ENCODE assay signal across 1 cellular context in genomic region chr10:78972947-78973900, GRCh38.
TF ChIP-seq lines count a peak whose summit lies in the region.

No MANE protein-coding gene starts in this region.

TF ChIP-seq in SK-N-SH, 30 proteins besides CTCF, POLR2A, EP300 and RAD21 (continued from another document):
- TF ChIP-seq PBX3 (IDR thresholded peaks at IDR 0.05) (peak; percentile 93), ZBTB33 (IDR thresholded peaks at IDR 0.05; ENCODE audit: borderline replicate concordance, low read depth) (no peak), GABPA (IDR thresholded peaks at IDR 0.05; ENCODE audit: low read depth) (0 out of 2 replicates have a peak, but pooled peaks have one; percentile 22), ELF1 (IDR thresholded peaks at IDR 0.05) (0 out of 2 replicates have a peak, but pooled peaks have one; percentile 52), MEF2A (IDR thresholded peaks at IDR 0.05; ENCODE audit: borderline replicate concordance, low read depth) (no peak; the same call in 1 of the 2 replicates), NRF1 (IDR thresholded peaks at IDR 0.05; ENCODE audit: low read depth, low read length) (no peak), FOXJ3 (CRISPR knock-in tag; IDR thresholded peaks at IDR 0.05) (no peak)
- TF ChIP-seq, protein P1, sequence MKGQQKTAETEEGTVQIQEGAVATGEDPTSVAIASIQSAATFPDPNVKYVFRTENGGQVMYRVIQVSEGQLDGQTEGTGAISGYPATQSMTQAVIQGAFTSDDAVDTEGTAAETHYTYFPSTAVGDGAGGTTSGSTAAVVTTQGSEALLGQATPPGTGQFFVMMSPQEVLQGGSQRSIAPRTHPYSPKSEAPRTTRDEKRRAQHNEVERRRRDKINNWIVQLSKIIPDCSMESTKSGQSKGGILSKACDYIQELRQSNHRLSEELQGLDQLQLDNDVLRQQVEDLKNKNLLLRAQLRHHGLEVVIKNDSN (IDR thresholded peaks at IDR 0.05; ENCODE audit: borderline replicate concordance, low read depth), result no peak
- TF ChIP-seq, protein P2, sequence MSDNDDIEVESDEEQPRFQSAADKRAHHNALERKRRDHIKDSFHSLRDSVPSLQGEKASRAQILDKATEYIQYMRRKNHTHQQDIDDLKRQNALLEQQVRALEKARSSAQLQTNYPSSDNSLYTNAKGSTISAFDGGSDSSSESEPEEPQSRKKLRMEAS (IDR thresholded peaks at IDR 0.05; ENCODE audit: low read depth), result peak; percentile 26
